In genomic region chr1:186212574-186213224, GRCh38 we compare ENCODE assay signal across 8 cellular contexts.
A peak's percentile ranks its signal among the peaks of the same experiment; 100 is the strongest.
DNase-seq lines count a peak whose midpoint lies in the region; ATAC-seq and TF ChIP-seq lines count a peak whose summit lies in the region.

No MANE protein-coding gene starts in this region.

- H3K27ac Mint-ChIP-seq in stimulated activated effector memory CD8-positive, alpha-beta T cell treated with anti-CD3 and anti-CD28 coated beads, Interleukin-12 subunit alpha, Interleukin-12 subunit beta, amount 100 ng/mL, for 72 hours = no peak overlapping the region

- no peaks in the 10 kb centered on the region for H3K27me3 ChIP-seq in SJCRH30

- H3K4me3 ChIP-seq in SJCRH30 = no peak overlapping the region
- no peak overlapping the region for H3K4me3 ChIP-seq in epithelial cell of proximal tubule (ENCODE audit: low read depth, low read length)

- in situ Hi-C loops in GM13976 (cut with MboI; ENCODE audit: low sequenced_read_pairs, unreplicated experiment) = loop anchor here (25.0 kb wide), 1 partner anchor 400 kb away; no protein-coding TSS in a partner anchor

- no peaks in the 10 kb centered on the region for H3K4me1 Mint-ChIP-seq in stimulated activated effector memory CD8-positive, alpha-beta T cell treated with anti-CD3 and anti-CD28 coated beads, Interleukin-12 subunit alpha, Interleukin-12 subunit beta, amount 100 ng/mL, for 72 hours

- peak; percentile 89 for ATAC-seq in HG02610 (IDR thresholded peaks at IDR 0.05; ENCODE audit: unreplicated experiment)
- ATAC-seq in stimulated activated effector memory CD8-positive, alpha-beta T cell treated with anti-CD3 and anti-CD28 coated beads, Interleukin-12 subunit alpha, Interleukin-12 subunit beta, amount 100 ng/mL, for 72 hours = no peak

- H3K27ac ChIP-seq in SJCRH30 = no peak overlapping the region

- DNase-seq in AG09319 (ENCODE audit: extremely low read depth, low read depth) (peak; percentile 79), GM13976 (ENCODE audit: low spot score) (peak; percentile 47), MV-4-11 (lab: John Stamatoyannopoulos, UW) (peak; percentile 61), SJCRH30 (peak; percentile 70 to 89), epithelial cell of proximal tubule (ENCODE audit: low read depth) (peak; percentile 74), middle frontal gyrus (ENCODE audit: extremely low spot score, low spot score) (peak; percentile 44)
- DNase-seq in stimulated activated effector memory CD8-positive, alpha-beta T cell treated with anti-CD3 and anti-CD28 coated beads, Interleukin-12 subunit alpha, Interleukin-12 subunit beta, amount 100 ng/mL, for 72 hours (ENCODE audit: low spot score in 2 of 2) = no peak

- H3K36me3 ChIP-seq in SJCRH30 = no peaks in the 10 kb centered on the region

- H3K4me1 ChIP-seq in SJCRH30 = peaks cover 5% of the 10 kb centered on the region

- H3K9me3 Mint-ChIP-seq in stimulated activated effector memory CD8-positive, alpha-beta T cell treated with anti-CD3 and anti-CD28 coated beads, Interleukin-12 subunit alpha, Interleukin-12 subunit beta, amount 100 ng/mL, for 72 hours = no peaks in the 10 kb centered on the region

- H3K36me3 Mint-ChIP-seq in stimulated activated effector memory CD8-positive, alpha-beta T cell treated with anti-CD3 and anti-CD28 coated beads, Interleukin-12 subunit alpha, Interleukin-12 subunit beta, amount 100 ng/mL, for 72 hours = no peaks in the 10 kb centered on the region

- H3K9me3 ChIP-seq in SJCRH30 (replicated peaks) = no peaks in the 10 kb centered on the region

- no peak overlapping the region for H3K4me3 Mint-ChIP-seq in stimulated activated effector memory CD8-positive, alpha-beta T cell treated with anti-CD3 and anti-CD28 coated beads, Interleukin-12 subunit alpha, Interleukin-12 subunit beta, amount 100 ng/mL, for 72 hours

- TF ChIP-seq CTCF in AG09319 (IDR thresholded peaks at IDR 0.05; ENCODE audit: low read depth, low read length) = peak; percentile 84
- TF ChIP-seq CTCF in GM13976 (IDR thresholded peaks at IDR 0.05; ENCODE audit: borderline replicate concordance, control extremely low read depth, extremely low read depth, insufficient read depth, missing control alignments) = peak; percentile 75
- peak; percentile 96 for TF ChIP-seq CTCF in epithelial cell of proximal tubule (conservative IDR thresholded peaks at IDR 0.05; ENCODE audit: low read depth, low read length)

Comparison
In these comparisons a context has a peak if more than half of its experiments do, and no peak if none do; other contexts are left out.
1. DNase-seq: peak in AG09319 (single experiment), GM13976 (single experiment), MV-4-11 (single experiment), SJCRH30 (2 of 2), epithelial cell of proximal tubule (single experiment) and middle frontal gyrus (single experiment); none in stimulated activated effector memory CD8-positive, alpha-beta T cell treated with anti-CD3 and anti-CD28 coated beads, Interleukin-12 subunit alpha, Interleukin-12 subunit beta, amount 100 ng/mL, for 72 hours (0 of 2).
2. Peak in every context shown above with its lines, with median percentiles within 50 percentile points of each other: CTCF ChIP-seq.